In the genomic region with DNA sequence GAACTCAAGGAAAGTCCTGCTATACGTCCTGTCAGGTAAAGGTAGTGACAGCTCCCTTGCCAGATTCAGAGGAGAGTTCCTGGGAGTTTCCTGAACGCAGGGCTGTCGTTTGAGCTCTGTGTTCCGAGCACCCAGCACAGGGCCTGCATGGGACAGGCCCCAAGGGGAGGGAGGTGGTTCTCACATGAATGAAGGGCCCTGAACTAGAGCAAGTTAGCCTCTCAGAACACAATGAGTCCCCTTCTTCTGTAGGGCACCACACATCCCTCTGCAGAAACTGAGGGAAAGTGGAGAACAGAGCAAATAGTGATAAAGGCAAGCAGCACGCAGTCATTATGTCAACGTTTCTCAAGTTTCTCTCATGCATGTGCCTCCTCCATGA, we compare ENCODE assay signal across 10 cellular contexts.
"Had no signal": no experiment of that assay in that cellular context is flagged by ENCODE, and none has a peak within 500 bp of the region (broad histone marks: within the 10 kb centered on the region; RNA-seq: fewer than 3 reads in every experiment).

No MANE protein-coding gene starts in this region.

- H3K79me2 ChIP-seq: parathyroid adenoma had no signal

- H3K27ac ChIP-seq: transverse colon had no signal

- H3K4me1 ChIP-seq: transverse colon had no signal

- H3K36me3 ChIP-seq: heart left ventricle, right atrium auricular region, transverse colon had no signal

- ATAC-seq: activated T-helper 17 cell treated with anti-CD3 and anti-CD28 coated beads, Interleukin-2, amount 50 U/mL, for 72 hours had no signal

- H3K4me2 ChIP-seq: smooth muscle cell had no signal

- DNase-seq: activated B cell treated with CpG ODN at 0.5 μM for 24 hours; activated CD4-positive, alpha-beta T cell treated with anti-CD3 and anti-CD28 coated beads, Interleukin-2, amount 10 ng/mL, durations not matched to agents 24 days and 14 days; activated naive CD4-positive, alpha-beta T cell treated with anti-CD3 and anti-CD28 coated beads for 36 hours; central memory CD4-positive, alpha-beta T cell; heart left ventricle; transverse colon had no signal

- H2AFZ ChIP-seq: parathyroid adenoma had no signal

- H3K9ac ChIP-seq: parathyroid adenoma had no signal

- H3K27me3 ChIP-seq: heart left ventricle, right atrium auricular region, transverse colon had no signal

- H3K9me3 ChIP-seq: right atrium auricular region, transverse colon had no signal

- H3K4me3 ChIP-seq: heart left ventricle, right atrium auricular region, smooth muscle cell, transverse colon had no signal
